ENCODE assay signal across 8 cellular contexts in genomic region chr4:139453371-139454110, GRCh38. TPM values are rescaled to one million over a fixed set of nuclear protein-coding genes. Genes with fewer than 3 reads are reported as not detected.
A peak's percentile ranks its signal among the peaks of the same experiment; 100 is the strongest.
DNase-seq lines count a peak whose midpoint lies in the region; ATAC-seq and TF ChIP-seq lines count a peak whose summit lies in the region.

No MANE protein-coding gene starts in this region.

- H3K4me3 ChIP-seq in heart right ventricle: peak overlapping the region; percentile 66 to 95 (median 84)
- H3K4me3 ChIP-seq in upper lobe of left lung: peak overlapping the region; percentile 79 to 96 (median 92)

- H3K4me1 ChIP-seq in heart right ventricle (peaks cover 4 to 54% (median 49%) of the 10 kb centered on the region in 9 donors), upper lobe of left lung (peaks cover 42 to 51% (median 46%) of the 10 kb centered on the region in 4 donors)

- H3K27me3 ChIP-seq in heart right ventricle: no peaks in the 10 kb centered on the region
- H3K27me3 ChIP-seq in upper lobe of left lung: no peaks in the 10 kb centered on the region

- ATAC-seq in HG02870 (IDR thresholded peaks at IDR 0.05; ENCODE audit: unreplicated experiment) (peak; percentile 85), heart right ventricle (peak; percentile 97 to 99 (median 98)), upper lobe of left lung (ENCODE audit: low FRiP score in 2 of 2) (peak; percentile 98 to 99)

- H3K36me3 ChIP-seq in heart right ventricle: no peaks in the 10 kb centered on the region
- H3K36me3 ChIP-seq in upper lobe of left lung: no peaks in the 10 kb centered on the region

- in situ Hi-C loops in GM13977 (cut with MboI; ENCODE audit: low pct_unique_long_range_greater_than_20kb, low sequenced_read_pairs, unreplicated experiment): no loop called here

- intact Hi-C loops in heart right ventricle (cut with DNase I): loop anchor here in 5 of 10 donors (2.0 to 10.0 kb wide), 7 partner anchors 35 to 369 kb away; partner anchors contain the start of genes SETD7 (in 3 of the 5), NAA15 (in 1 of the 5) and NDUFC1 (in 1 of the 5)
- intact Hi-C loops in posterior cingulate gyrus (cut with DNase I): loop anchor here (5.0 to 10.0 kb wide), 2 partner anchors 104 to 279 kb away; partner anchors contain the start of genes ELF2 and SETD7

- TF ChIP-seq CTCF in GM13977 (IDR thresholded peaks at IDR 0.05; ENCODE audit: extremely low read depth, insufficient read depth, missing control alignments): no peak
- TF ChIP-seq CTCF in heart right ventricle (IDR thresholded peaks at IDR 0.05): peak in 3 of 9 donors; percentile 4 to 31 (median 24)
- peak in 4 of 6 experiments; percentile 5 to 14 (median 11) for TF ChIP-seq CTCF in upper lobe of left lung (IDR thresholded peaks at IDR 0.05)

- peak; percentile 51 to 94 (median 80) for TF ChIP-seq POLR2A in upper lobe of left lung (IDR thresholded peaks at IDR 0.05)

- TF ChIP-seq EP300 in upper lobe of left lung (IDR thresholded peaks at IDR 0.05): peak in 1 of 4 donors; percentile 17

- H3K27ac ChIP-seq in heart right ventricle (peak overlapping the region; percentile 94 to 100 (median 98)), upper lobe of left lung (peak overlapping the region; percentile 95 to 99 (median 97))

- WGBS in heart right ventricle, 2 donors: 0 to 1% methylated on average over 70 to 76 of the region's 76 CpGs
- WGBS in upper lobe of left lung, 2 donors: 0% methylated on average over 20 of the region's 76 CpGs; no CpG with 5 or more reads in 1 of the 2 donors

- H3K9me3 ChIP-seq in heart right ventricle (no peaks in the 10 kb centered on the region), upper lobe of left lung (no peaks in the 10 kb centered on the region)

- peak; percentile 95 for DNase-seq in GM13977 (ENCODE audit: low spot score)
- peak; percentile 88 for DNase-seq in NCI-H1436 treated with DMSO at 0.1 percent for 48 hours (lab: John Stamatoyannopoulos, UW)
- peak; percentile 95 for DNase-seq in T follicular helper cell (ENCODE audit: low read depth)
- peak; percentile 97 for DNase-seq in amniotic epithelial cell (ENCODE audit: low read depth)
- peak; percentile 98 for DNase-seq in heart right ventricle
- DNase-seq in posterior cingulate gyrus: peak; percentile 86 to 99 (median 91)
- peak; percentile 99 for DNase-seq in upper lobe of left lung

RNA-seq across cellular contexts. Expression of gene RAB33B, which starts 0.4 kb away (rescaled TPM):
- total RNA-seq in heart right ventricle (1 to 10 TPM; 5.6 to 7.5 (median 6.8) TPM), upper lobe of left lung (10 to 100 TPM in 2 of 6 donors, 1 to 10 TPM in 4; 8.3 to 19.1 (median 9.4) TPM)
- 1 to 10 TPM; 2.4 to 5.9 TPM for polyA plus RNA-seq in heart right ventricle

Comparison
In these comparisons a context has a peak if more than half of its experiments do, and no peak if none do; other contexts are left out.
1. Peak in every context shown above with its lines: DNase-seq, ATAC-seq, H3K4me3 ChIP-seq and H3K27ac ChIP-seq.